ENCODE assay signal across 8 cellular contexts in genomic region chr17:50055055-50055425, GRCh38. TPM values are rescaled to one million over a fixed set of nuclear protein-coding genes. Genes with fewer than 3 reads are reported as not detected.
DNase-seq lines count a peak whose midpoint lies in the region; ATAC-seq and TF ChIP-seq lines count a peak whose summit lies in the region.

No MANE protein-coding gene starts in this region.

- no peaks in the 10 kb centered on the region for H3K36me3 Mint-ChIP-seq in immature natural killer cell

- in situ Hi-C loops in HAP-1 (cut with MboI; ENCODE audit: low sequenced_read_pairs), result no loop called here

- WGBS in body of pancreas, 2 donors, result 2 to 4% methylated on average over 14 of the region's 14 CpGs

- H3K27me3 ChIP-seq in HAP-1 (ENCODE audit: low read depth), result no peaks in the 10 kb centered on the region
- H3K27me3 ChIP-seq in body of pancreas, result no peaks in the 10 kb centered on the region

- peak overlapping the region; percentile 81 to 97 (median 88) for H3K27ac ChIP-seq in body of pancreas

- DNase-seq in HAP-1 (ENCODE audit: low spot score in 2 of 2) (no peak), NCI-H69 (lab: John Stamatoyannopoulos, UW) (peak; percentile 95), body of pancreas (peak; percentile 80 to 93 (median 91)), immature natural killer cell (no peak), globus pallidus (ENCODE audit: low spot score) (no peak)
- DNase-seq in stimulated activated CD8-positive, alpha-beta memory T cell treated with anti-CD3 and anti-CD28 coated beads, Interleukin-4, amount 100 ng/mL, for 48 hours, result peak; percentile 34

- H3K4me3 ChIP-seq in HAP-1 (peak overlapping the region; percentile 59), body of pancreas (peak overlapping the region; percentile 69 to 83)

- TF ChIP-seq POLR2A in body of pancreas (IDR thresholded peaks at IDR 0.05), result peak; percentile 76 to 96 (median 91)

- no peaks in the 10 kb centered on the region for H3K9me3 Mint-ChIP-seq in immature natural killer cell

- no peaks in the 10 kb centered on the region for H3K4me1 ChIP-seq in HAP-1
- H3K4me1 ChIP-seq in body of pancreas, result peaks cover 83% of the 10 kb centered on the region

- peaks cover 4 to 16% (median 11%) of the 10 kb centered on the region in 3 donors for H3K27me3 Mint-ChIP-seq in immature natural killer cell (ENCODE audit: low read depth in 3 of 3)

- intact Hi-C loops in body of pancreas (cut with DNase I), result no loop called here

- peaks cover 18 to 24% of the 10 kb centered on the region in 2 donors for H3K4me1 Mint-ChIP-seq in immature natural killer cell

- H3K9me3 ChIP-seq in HAP-1 (no peaks in the 10 kb centered on the region), body of pancreas (no peaks in the 10 kb centered on the region)

- ATAC-seq in body of pancreas (peak; percentile 73), GM21367 (IDR thresholded peaks at IDR 0.05; ENCODE audit: unreplicated experiment) (no peak), HG03045 (IDR thresholded peaks at IDR 0.05; ENCODE audit: unreplicated experiment) (no peak)

- H3K27ac Mint-ChIP-seq in immature natural killer cell, result no peak overlapping the region

- TF ChIP-seq CTCF in body of pancreas (IDR thresholded peaks at IDR 0.05), result no peak

- H3K36me3 ChIP-seq in HAP-1 (replicated peaks) (no peaks in the 10 kb centered on the region), body of pancreas (replicated peaks in 1 of 2; ENCODE audit: insufficient read depth in 1 of 2, low read depth in 2 of 2) (no peaks in the 10 kb centered on the region)

- peak overlapping the region; percentile 82 to 87 (median 85) for H3K4me3 Mint-ChIP-seq in immature natural killer cell

RNA-seq across cellular contexts. Expression of gene ITGA3, which starts 0.9 kb away (rescaled TPM):
- total RNA-seq in body of pancreas, result 10 to 100 TPM; 31.0 to 36.3 TPM
- 1 to 10 TPM in 1 of 3 donors, under 1 TPM in 1, not detected in 1; 0.54 to 1.1 TPM for polyA plus RNA-seq in immature natural killer cell

RNA-seq across cellular contexts. Expression of gene PDK2, which starts 40.1 kb away (rescaled TPM):
- 100 to 1,000 TPM in 1 of 2 donors, 10 to 100 TPM in 1; 27.0 to 119 TPM for total RNA-seq in body of pancreas
- 10 to 100 TPM; 36.5 to 54.5 (median 43.8) TPM for polyA plus RNA-seq in immature natural killer cell

Comparison
In these comparisons a context has a peak if more than half of its experiments do, and no peak if none do; other contexts are left out.
1. DNase-seq: peak in NCI-H69 (single experiment), body of pancreas (4 of 4) and stimulated activated CD8-positive, alpha-beta memory T cell treated with anti-CD3 and anti-CD28 coated beads, Interleukin-4, amount 100 ng/mL, for 48 hours (single experiment); none in HAP-1 (0 of 2), immature natural killer cell (0 of 3) and globus pallidus (single experiment).